In the genomic region with DNA sequence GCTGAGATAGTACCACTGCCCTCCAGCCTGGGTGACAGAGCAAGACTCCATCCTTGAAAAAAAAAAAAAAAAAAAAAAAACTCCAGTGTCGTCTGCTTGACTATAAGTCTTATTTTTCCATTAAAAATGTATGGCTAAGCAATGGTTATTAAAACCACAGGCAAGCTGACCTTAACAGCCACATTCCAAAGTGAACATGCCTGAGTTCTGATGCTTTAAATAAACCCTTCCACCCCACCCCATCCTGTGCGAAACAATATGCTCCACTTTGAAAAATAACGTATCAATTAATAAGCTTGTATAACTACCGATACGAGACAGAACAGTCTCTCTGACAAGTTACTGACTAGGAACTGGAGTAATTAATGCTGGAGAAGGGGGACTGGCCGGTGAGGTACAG, we compare ENCODE assay signal across 17 cellular contexts.
"Had no signal": no experiment of that assay in that cellular context is flagged by ENCODE, and none has a peak within 500 bp of the region (broad histone marks: within the 10 kb centered on the region; RNA-seq: fewer than 3 reads in every experiment).

No MANE protein-coding gene starts in this region.

- H3K4me3 Mint-ChIP-seq: activated T-helper 17 cell treated with anti-CD3 and anti-CD28 coated beads, Interleukin-2, amount 50 U/mL, for 72 hours; central memory CD8-positive, alpha-beta T cell; dendritic cell treated with granulocyte-macrophage colony-stimulating factor and Interleukin-4, amounts not matched to agents 40 ng/mL and 50 ng/mL, for 4 days; effector memory CD8-positive, alpha-beta T cell; natural killer cell; T-helper 17 cell had no signal

- H3K9me3 Mint-ChIP-seq: activated T-helper 17 cell treated with anti-CD3 and anti-CD28 coated beads, Interleukin-2, amount 50 U/mL, for 72 hours; central memory CD8-positive, alpha-beta T cell; dendritic cell treated with granulocyte-macrophage colony-stimulating factor and Interleukin-4, amounts not matched to agents 40 ng/mL and 50 ng/mL, for 4 days; effector memory CD8-positive, alpha-beta T cell; natural killer cell had no signal

- ATAC-seq: activated T-helper 17 cell treated with anti-CD3 and anti-CD28 coated beads, Interleukin-2, amount 50 U/mL, for 72 hours; effector memory CD8-positive, alpha-beta T cell; left lobe of liver; natural killer cell; sciatic nerve; T-helper 17 cell had no signal

- H3K36me3 ChIP-seq: WERI-Rb-1 had no signal

- H3K27me3 Mint-ChIP-seq: activated T-helper 17 cell treated with anti-CD3 and anti-CD28 coated beads, Interleukin-2, amount 50 U/mL, for 72 hours; central memory CD8-positive, alpha-beta T cell; dendritic cell treated with granulocyte-macrophage colony-stimulating factor and Interleukin-4, amounts not matched to agents 40 ng/mL and 50 ng/mL, for 4 days; effector memory CD8-positive, alpha-beta T cell; progenitor cell of endocrine pancreas; T-helper 17 cell had no signal

- DNase-seq: activated CD4-positive, alpha-beta T cell treated with anti-CD3 and anti-CD28 coated beads, Interleukin-2, amount 50 U/mL, for 48 hours; activated naive CD4-positive, alpha-beta T cell treated with Interleukin-2 at 50 U/mL for 16 hours; aorta; effector memory CD8-positive, alpha-beta T cell; foreskin melanocyte; islet precursor cell; natural killer cell; occipital lobe; stimulated activated CD4-positive, alpha-beta T cell treated with anti-CD3 and anti-CD28 coated beads, Interleukin-1b, Interleukin-23, amount 100 ng/mL, for 48 hours; T-helper 17 cell; WERI-Rb-1 had no signal

- H3K27ac ChIP-seq: WERI-Rb-1 had no signal

- H3K27ac Mint-ChIP-seq: activated T-helper 17 cell treated with anti-CD3 and anti-CD28 coated beads, Interleukin-2, amount 50 U/mL, for 72 hours; dendritic cell treated with granulocyte-macrophage colony-stimulating factor and Interleukin-4, amounts not matched to agents 40 ng/mL and 50 ng/mL, for 4 days had no signal
